ENCODE assay signal across 11 cellular contexts in genomic region chr12:12636641-12637040, GRCh38. TPM values are rescaled to one million over a fixed set of nuclear protein-coding genes. Genes with fewer than 3 reads are reported as not detected.
A peak's percentile ranks its signal among the peaks of the same experiment; 100 is the strongest.
DNase-seq lines count a peak whose midpoint lies in the region; ATAC-seq lines count a peak whose summit lies in the region.
"Had no signal": no experiment of that assay in that cellular context is flagged by ENCODE, and none has a peak within 500 bp of the region (broad histone marks: within the 10 kb centered on the region; RNA-seq: fewer than 3 reads in every experiment).

No MANE protein-coding gene starts in this region.

- ATAC-seq in GM21423 (IDR thresholded peaks at IDR 0.05; ENCODE audit: unreplicated experiment) (peak; percentile 74), HG03439 (IDR thresholded peaks at IDR 0.05; ENCODE audit: unreplicated experiment) (peak; percentile 49), HG03139 (IDR thresholded peaks at IDR 0.05; ENCODE audit: unreplicated experiment) (no peak)
- ATAC-seq: psoas muscle had no signal

- H3K4me3 Mint-ChIP-seq in activated naive CD4-positive, alpha-beta T cell treated with anti-CD3 and anti-CD28 coated beads for 36 hours: no peak overlapping the region
- H3K4me3 Mint-ChIP-seq: activated naive CD8-positive, alpha-beta T cell treated with anti-CD3 and anti-CD28 coated beads, Interleukin-2, amount 10 ng/mL, durations not matched to agents 7 days and 5 days had no signal

- peak overlapping the region; percentile 45 for H3K27ac ChIP-seq in epithelial cell of prostate
- H3K27ac ChIP-seq: psoas muscle had no signal

- no peaks in the 10 kb centered on the region for H3K27me3 Mint-ChIP-seq in activated naive CD4-positive, alpha-beta T cell treated with anti-CD3 and anti-CD28 coated beads for 36 hours (ENCODE audit: low read depth)
- H3K27me3 Mint-ChIP-seq: activated naive CD8-positive, alpha-beta T cell treated with anti-CD3 and anti-CD28 coated beads, Interleukin-2, amount 10 ng/mL, durations not matched to agents 7 days and 5 days had no signal

- CTCF ChIA-PET in activated naive CD4-positive, alpha-beta T cell treated with anti-CD3 and anti-CD28 coated beads for 36 hours (lab: Charles Lee): interaction anchor here (1.3 kb wide), 1 partner anchor 9 kb away, joined by 6 read pairs; no protein-coding TSS in a partner anchor

- no peak for DNase-seq in activated naive CD4-positive, alpha-beta T cell treated with anti-CD3 and anti-CD28 coated beads for 36 hours
- DNase-seq in activated naive CD4-positive, alpha-beta T cell treated with anti-CD3 and anti-CD28 coated beads, Interleukin-2, amount 50 U/mL, for 16 hours: no peak
- DNase-seq in epithelial cell of prostate (ENCODE audit: low read depth, low spot score) (no peak), NCI-H2029 (lab: John Stamatoyannopoulos, UW) (no peak)
- no peak for DNase-seq in stimulated activated CD8-positive, alpha-beta memory T cell treated with anti-CD3 and anti-CD28 coated beads, Interleukin-4, amount 100 ng/mL, for 48 hours
- DNase-seq: activated naive CD8-positive, alpha-beta T cell treated with anti-CD3 and anti-CD28 coated beads, Interleukin-2, amount 10 ng/mL, durations not matched to agents 7 days and 5 days; NK-92 treated with Interleukin-12 subunit alpha and Interleukin-12 subunit beta, amount 100 ng/mL, for 24 hours; psoas muscle had no signal

- H3K36me3 Mint-ChIP-seq in activated naive CD4-positive, alpha-beta T cell treated with anti-CD3 and anti-CD28 coated beads for 36 hours (ENCODE audit: low read depth): peaks cover 33% of the 10 kb centered on the region

- peaks cover 9% of the 10 kb centered on the region for H3K4me1 Mint-ChIP-seq in activated naive CD4-positive, alpha-beta T cell treated with anti-CD3 and anti-CD28 coated beads for 36 hours (ENCODE audit: low read depth)

- peak overlapping the region; percentile 64 for H3K27ac Mint-ChIP-seq in activated naive CD4-positive, alpha-beta T cell treated with anti-CD3 and anti-CD28 coated beads for 36 hours
- H3K27ac Mint-ChIP-seq: activated naive CD8-positive, alpha-beta T cell treated with anti-CD3 and anti-CD28 coated beads, Interleukin-2, amount 10 ng/mL, durations not matched to agents 7 days and 5 days had no signal

- H3K9me3 Mint-ChIP-seq in activated naive CD4-positive, alpha-beta T cell treated with anti-CD3 and anti-CD28 coated beads for 36 hours: peaks cover 7% of the 10 kb centered on the region

- intact Hi-C loops in activated naive CD4-positive, alpha-beta T cell treated with anti-CD3 and anti-CD28 coated beads for 36 hours (cut with micrococcal nuclease): no loop called here

RNA-seq across cellular contexts. Expression of gene CREBL2, which starts 25.0 kb away (rescaled TPM):
- 10 to 100 TPM; 15.6 to 16.1 TPM for total RNA-seq in activated naive CD4-positive, alpha-beta T cell treated with anti-CD3 and anti-CD28 coated beads for 36 hours

RNA-seq across cellular contexts. Expression of gene GPR19, which starts 59.3 kb away (rescaled TPM):
- 10 to 100 TPM; 17.1 to 18.5 TPM for total RNA-seq in activated naive CD4-positive, alpha-beta T cell treated with anti-CD3 and anti-CD28 coated beads for 36 hours
- total RNA-seq: psoas muscle had no signal
